ENCODE assay signal across 14 cellular contexts in genomic region chr3:139112230-139112558, GRCh38.
DNase-seq lines count a peak whose midpoint lies in the region; ATAC-seq, FAIRE-seq and TF ChIP-seq lines count a peak whose summit lies in the region.
"Had no signal": no experiment of that assay in that cellular context is flagged by ENCODE, and none has a peak within 500 bp of the region (broad histone marks: within the 10 kb centered on the region; RNA-seq: fewer than 3 reads in every experiment).

No MANE protein-coding gene starts in this region.

- no peak overlapping the region for H3K14ac ChIP-seq in H1 (ENCODE audit: insufficient read length)

- H3K27ac ChIP-seq in KMS-11, result no peak overlapping the region
- no peak overlapping the region for H3K27ac ChIP-seq in H1 (ENCODE audit: low read depth, low read length)
- no peak overlapping the region for H3K27ac ChIP-seq in neural progenitor cell
- H3K27ac ChIP-seq: BLaER1 treated with 17β-estradiol and CSF1 and Interleukin-3, amounts not matched to agents 10 nM and 100 nM; RWPE1; SJCRH30 had no signal

- TF ChIP-seq EP300 in H1 (IDR thresholded peaks at IDR 0.05; ENCODE audit: borderline replicate concordance in 1 of 2, low read depth in 2 of 2, low read length in 2 of 2), result no peak

- H3K9ac ChIP-seq in KMS-11 (no peak overlapping the region), H1 (replicated peaks in 1 of 4; ENCODE audit: extremely low read depth in 1 of 4, low read depth in 3 of 4, low read length in 3 of 4) (no peak overlapping the region), neural progenitor cell (no peak overlapping the region)
- H3K9ac ChIP-seq: BLaER1 treated with 17β-estradiol and CSF1 and Interleukin-3, amounts not matched to agents 10 nM and 100 nM had no signal

- peak overlapping the region; percentile 53 for H3K4me2 ChIP-seq in KMS-11
- no peak overlapping the region for H3K4me2 ChIP-seq in H1 (ENCODE audit: insufficient read depth in 1 of 2, low read depth in 2 of 2, low read length in 2 of 2)
- H3K4me2 ChIP-seq in neural progenitor cell, result no peak overlapping the region
- H3K4me2 ChIP-seq: BLaER1 treated with 17β-estradiol and CSF1 and Interleukin-3, amounts not matched to agents 10 nM and 100 nM had no signal

- no peaks in the 10 kb centered on the region for H4K20me1 ChIP-seq in KMS-11 (ENCODE audit: insufficient read depth)
- H4K20me1 ChIP-seq in H1 (replicated peaks in 1 of 2; ENCODE audit: control insufficient read depth in 1 of 2, insufficient read depth in 2 of 2, low read length in 2 of 2), result peaks cover 0 to 1% of the 10 kb centered on the region in 2 experiments
- no peaks in the 10 kb centered on the region for H4K20me1 ChIP-seq in neural progenitor cell (ENCODE audit: low read depth)
- H4K20me1 ChIP-seq: BLaER1 treated with 17β-estradiol and CSF1 and Interleukin-3, amounts not matched to agents 10 nM and 100 nM had no signal

- peaks cover 5% of the 10 kb centered on the region for H3K27me3 Mint-ChIP-seq in neural progenitor cell (ENCODE audit: insufficient read depth, low read depth)
- peaks cover 0 to 2% (median 2%) of the 10 kb centered on the region in 3 donors for H3K27me3 Mint-ChIP-seq in CD14-positive monocyte (ENCODE audit: low read depth in 3 of 3)

- H4K5ac ChIP-seq in H1 (ENCODE audit: insufficient read length, low read depth, low read length), result no peak overlapping the region

- CTCF ChIA-PET in H1 (lab: Charles Lee; ENCODE audit: partially characterized antibody), result interaction anchor here (0.6 to 5.5 kb wide), 47 partner anchors 9 to 242 kb away, joined by 3 to 39 read pairs (median 4); partner anchors contain the start of gene PRR23A

- POLR2A ChIA-PET in H1 (lab: Charles Lee; ENCODE audit: partially characterized antibody), result interaction anchor here (1.7 kb wide), 1 partner anchor 161 kb away, joined by 3 read pairs; no protein-coding TSS in a partner anchor

- no peaks in the 10 kb centered on the region for H3K79me1 ChIP-seq in H1 (ENCODE audit: low read depth, low read length)

- H2BK20ac ChIP-seq in H1 (ENCODE audit: low read length), result no peak overlapping the region

- H3K56ac ChIP-seq in H1 (replicated peaks; ENCODE audit: insufficient read length, low read depth, low read length), result no peak overlapping the region

- H3K9me3 Mint-ChIP-seq in neural progenitor cell (no peaks in the 10 kb centered on the region), CD14-positive monocyte (no peaks in the 10 kb centered on the region)
- H3K9me3 Mint-ChIP-seq: T-helper 2 cell treated with Interferon-gamma antibody and Interleukin-4, amounts not matched to agents 5 μg/mL and 100 μg/mL, for 36 hours had no signal

- intact Hi-C loops in CD14-positive monocyte (cut with micrococcal nuclease), result loop anchor here (5.0 kb wide), 1 partner anchor 215 kb away; no protein-coding TSS in a partner anchor

- no peak overlapping the region for H2BK120ac ChIP-seq in H1 (replicated peaks; ENCODE audit: low read depth, low read length)

- H2BK15ac ChIP-seq in H1 (ENCODE audit: low read length), result no peak overlapping the region

- no peak overlapping the region for H2AK5ac ChIP-seq in H1 (ENCODE audit: low read depth, low read length)

- no peaks in the 10 kb centered on the region for H3K23me2 ChIP-seq in H1 (ENCODE audit: low read depth, low read length)

- TF ChIP-seq CTCF in KMS-11 (conservative IDR thresholded peaks at IDR 0.05; ENCODE audit: low read depth, low read length) (no peak), H1 (IDR thresholded peaks at IDR 0.05; ENCODE audit: control extremely low read depth in 1 of 3, insufficient read depth in 1 of 3, low read depth in 1 of 3, low read length in 3 of 3) (no peak), neural progenitor cell (IDR thresholded peaks at IDR 0.05) (no peak), CD14-positive monocyte (IDR thresholded peaks at IDR 0.05) (no peak)

- H3K23ac ChIP-seq in H1 (ENCODE audit: insufficient read length), result no peak overlapping the region

- TF ChIP-seq POLR2A in H1 (IDR thresholded peaks at IDR 0.05; ENCODE audit: control extremely low read depth in 1 of 2, low read depth in 2 of 2, low read length in 2 of 2), result no peak

- H3K36me3 Mint-ChIP-seq in neural progenitor cell (no peaks in the 10 kb centered on the region), CD14-positive monocyte (no peaks in the 10 kb centered on the region)

- H3K79me2 ChIP-seq in KMS-11 (ENCODE audit: insufficient read depth, low read depth) (no peaks in the 10 kb centered on the region), H1 (ENCODE audit: control insufficient read depth in 1 of 2, insufficient read depth in 2 of 2, low read length in 2 of 2) (no peaks in the 10 kb centered on the region), neural progenitor cell (ENCODE audit: low read depth) (no peaks in the 10 kb centered on the region)

- H3K4me1 Mint-ChIP-seq in neural progenitor cell (no peaks in the 10 kb centered on the region), CD14-positive monocyte (peaks cover 7% of the 10 kb centered on the region)

- no peak overlapping the region for H2BK12ac ChIP-seq in H1 (ENCODE audit: low read depth, low read length)

- WGBS in H1 (ENCODE audit: extremely low coverage in 1 of 2, insufficient coverage in 1 of 2, insufficient read length in 1 of 2, insufficient replicate concordance in 2 of 2, low coverage in 1 of 2, low lambda C conversion rate in 2 of 2, missing lambda C conversion rate in 1 of 2), 2 experiments, result 21% methylated on average over 1 of the region's 1 CpG; no CpG with 5 or more reads in 1 of the 2 experiments

- no peak overlapping the region for H4K8ac ChIP-seq in H1 (ENCODE audit: extremely low read depth, insufficient read depth, low read length)

- peak overlapping the region; percentile 59; the same call in 1 of the 2 replicates for H2AFZ ChIP-seq in KMS-11 (ENCODE audit: low read depth)
- H2AFZ ChIP-seq in H1 (ENCODE audit: low read length), result peak overlapping the region; percentile 84; the same call in 1 of the 2 replicates
- peak overlapping the region; percentile 9 for H2AFZ ChIP-seq in neural progenitor cell (replicated peaks)

- H3K4ac ChIP-seq in H1 (replicated peaks; ENCODE audit: insufficient read length, low read depth, low read length), result no peak overlapping the region

- H3K4me3 Mint-ChIP-seq in neural progenitor cell (no peak overlapping the region), CD14-positive monocyte (no peak overlapping the region)
- H3K4me3 Mint-ChIP-seq: T-helper 2 cell treated with Interferon-gamma antibody and Interleukin-4, amounts not matched to agents 5 μg/mL and 100 μg/mL, for 36 hours had no signal

- H2BK5ac ChIP-seq in H1 (ENCODE audit: low read depth, low read length), result no peak overlapping the region

- no peak overlapping the region for H3K18ac ChIP-seq in H1 (ENCODE audit: extremely low read depth, low read length)

- peaks cover 36% of the 10 kb centered on the region for H3K4me1 ChIP-seq in KMS-11 (ENCODE audit: low read depth, poor library complexity, severe bottlenecking)
- no peaks in the 10 kb centered on the region; a peak in 1 of 7 replicates for H3K4me1 ChIP-seq in H1 (replicated peaks in 1 of 4; ENCODE audit: control insufficient read depth in 3 of 4, insufficient read depth in 4 of 4, low read length in 3 of 4)
- no peaks in the 10 kb centered on the region for H3K4me1 ChIP-seq in neural progenitor cell
- H3K4me1 ChIP-seq: BLaER1 treated with 17β-estradiol and CSF1 and Interleukin-3, amounts not matched to agents 10 nM and 100 nM; SJCRH30 had no signal

- H4K91ac ChIP-seq in H1 (replicated peaks; ENCODE audit: insufficient read length, low read length), result no peak overlapping the region

- no peak for FAIRE-seq in H1 (lab: Jason Lieb, UNC)

- H3K27ac Mint-ChIP-seq in neural progenitor cell, result no peak overlapping the region
- H3K27ac Mint-ChIP-seq in CD14-positive monocyte, result no peak overlapping the region
- H3K27ac Mint-ChIP-seq: T-helper 2 cell treated with Interferon-gamma antibody and Interleukin-4, amounts not matched to agents 5 μg/mL and 100 μg/mL, for 36 hours had no signal

- no peak for TF ChIP-seq RAD21 in H1 (IDR thresholded peaks at IDR 0.05 in 1 of 2, conservative IDR thresholded peaks at IDR 0.05 in 1 of 2; ENCODE audit: low read depth in 2 of 2, low read length in 2 of 2)

- ATAC-seq in GM19397 (IDR thresholded peaks at IDR 0.05; ENCODE audit: unreplicated experiment), result peak; percentile 15
- ATAC-seq in HG03521 (IDR thresholded peaks at IDR 0.05; ENCODE audit: unreplicated experiment), result no peak

- H3K27me3 ChIP-seq in KMS-11 (ENCODE audit: insufficient read depth, low read depth) (no peaks in the 10 kb centered on the region), H1 (replicated peaks in 1 of 4; ENCODE audit: control insufficient read depth in 3 of 4, extremely low read depth in 1 of 4, insufficient read depth in 3 of 4, low read length in 3 of 4) (no peaks in the 10 kb centered on the region), neural progenitor cell (peaks cover 25% of the 10 kb centered on the region)
- H3K27me3 ChIP-seq: BLaER1 treated with 17β-estradiol and CSF1 and Interleukin-3, amounts not matched to agents 10 nM and 100 nM; MG63; SJCRH30 had no signal

- no peaks in the 10 kb centered on the region for H3K9me3 ChIP-seq in H1 (ENCODE audit: insufficient read depth in 2 of 2, low read depth in 1 of 2, low read length in 1 of 2)
- H3K9me3 ChIP-seq in neural progenitor cell (ENCODE audit: low read depth), result no peaks in the 10 kb centered on the region
- H3K9me3 ChIP-seq: BLaER1 treated with 17β-estradiol and CSF1 and Interleukin-3, amounts not matched to agents 10 nM and 100 nM; MG63; SJCRH30 had no signal

- DNase-seq in H1 (ENCODE audit: low read depth in 1 of 2, low spot score in 2 of 2) (no peak), neural progenitor cell (ENCODE audit: low spot score) (no peak), DMS114 treated with DMSO at 0.1 percent for 48 hours (lab: John Stamatoyannopoulos, UW; ENCODE audit: unreplicated experiment) (no peak), CD14-positive monocyte (ENCODE audit: low spot score) (no peak)
- DNase-seq: DMS 273 treated with DMSO at 0.1 percent for 48 hours, GF-D8 had no signal

- no peaks in the 10 kb centered on the region for H3K36me3 ChIP-seq in KMS-11 (ENCODE audit: insufficient read depth)
- H3K36me3 ChIP-seq in H1 (ENCODE audit: control insufficient read depth in 2 of 4, insufficient read depth in 4 of 4, low read length in 3 of 4), result no peaks in the 10 kb centered on the region
- H3K36me3 ChIP-seq in neural progenitor cell, result no peaks in the 10 kb centered on the region
- H3K36me3 ChIP-seq: BLaER1 treated with 17β-estradiol and CSF1 and Interleukin-3, amounts not matched to agents 10 nM and 100 nM; MG63; SJCRH30 had no signal

- peaks cover 6% of the 10 kb centered on the region for H3F3A ChIP-seq in neural progenitor cell (ENCODE audit: low read depth)

- H3K4me3 ChIP-seq in KMS-11 (IDR thresholded peaks at IDR 0.05; ENCODE audit: insufficient read depth, low read depth, low read length) (no peak overlapping the region), H1 (ENCODE audit: extremely low read depth in 1 of 4, insufficient read depth in 2 of 4, low read depth in 3 of 4, low read length in 4 of 4) (no peak overlapping the region), neural progenitor cell (no peak overlapping the region)
- H3K4me3 ChIP-seq: BLaER1 treated with 17β-estradiol and CSF1 and Interleukin-3, amounts not matched to agents 10 nM and 100 nM; MG63; SJCRH30 had no signal

TF ChIP-seq in H1, 55 proteins besides CTCF, POLR2A, EP300 and RAD21 (continues in another document):
- no peak for TF ChIP-seq BRCA1 (IDR thresholded peaks at IDR 0.05; ENCODE audit: low read depth, low read length)
- TF ChIP-seq SP2 (IDR thresholded peaks at IDR 0.05; ENCODE audit: low read length), result no peak

Comparison
In these comparisons a context has a peak if more than half of its experiments do, and no peak if none do; other contexts are left out.
1. H2AFZ ChIP-seq: peak in every context shown above with its lines; median percentile 84 in H1; 59 in KMS-11; 9 in neural progenitor cell.